8 cellular contexts compared by ENCODE assay signal in genomic region chr14:57390806-57391562, GRCh38. TPM values are rescaled to one million over a fixed set of nuclear protein-coding genes. Genes with fewer than 3 reads are reported as not detected.
DNase-seq lines count a peak whose midpoint lies in the region; ATAC-seq, FAIRE-seq and TF ChIP-seq lines count a peak whose summit lies in the region.

No MANE protein-coding gene starts in this region.

- no peak for FAIRE-seq in frontal cortex (lab: Jason Lieb, UNC)

- BruUV-seq in Calu3 (replicated peaks; lab: Mats Ljungman, UMichigan), result no TSS peak

- peaks cover 31% of the 10 kb centered on the region for H3K36me3 Mint-ChIP-seq in Calu3 (ENCODE audit: insufficient read depth, unreplicated experiment)
- H3K36me3 Mint-ChIP-seq in T-helper 17 cell (ENCODE audit: low read depth), result peaks cover 2% of the 10 kb centered on the region

- ATAC-seq in GM19463 (IDR thresholded peaks at IDR 0.05; ENCODE audit: unreplicated experiment) (peak; percentile 35), HG03571 (IDR thresholded peaks at IDR 0.05; ENCODE audit: unreplicated experiment) (peak; percentile 37), T-helper 17 cell (peak; percentile 40)

- peak; percentile 38 for DNase-seq in Calu3
- peak in 1 of 3 donors; percentile 30 for DNase-seq in T-helper 17 cell
- peak; percentile 14 to 47 for DNase-seq in T47D (ENCODE audit: low read depth in 1 of 2, low spot score in 1 of 2)
- peak; percentile 72 for DNase-seq in islet precursor cell
- DNase-seq in stimulated activated CD4-positive, alpha-beta T cell treated with anti-CD3 and anti-CD28 coated beads, Interleukin-12 subunit alpha, Interleukin-12 subunit beta, amount 100 ng/mL, for 24 hours (ENCODE audit: low read depth in 2 of 2), result peak; percentile 8 to 9
- DNase-seq in frontal cortex (ENCODE audit: low spot score in 2 of 2), result no peak

- in situ Hi-C loops in T47D (cut with HindIII; ENCODE audit: low pct_unique_long_range_greater_than_20kb, low sequenced_read_pairs), result no loop called here

- peak overlapping the region; percentile 85 for H3K27ac Mint-ChIP-seq in Calu3 (ENCODE audit: unreplicated experiment)
- peak overlapping the region; percentile 99 for H3K27ac Mint-ChIP-seq in T-helper 17 cell

- H3K9me3 Mint-ChIP-seq in Calu3 (ENCODE audit: low read depth, unreplicated experiment), result no peaks in the 10 kb centered on the region

- no peaks in the 10 kb centered on the region for H3K27me3 Mint-ChIP-seq in Calu3 (ENCODE audit: unreplicated experiment)
- H3K27me3 Mint-ChIP-seq in T-helper 17 cell, result no peaks in the 10 kb centered on the region

- no peaks in the 10 kb centered on the region for H3K9me3 ChIP-seq in T-helper 17 cell (ENCODE audit: control insufficient read depth, low read length, poor library complexity, severe bottlenecking)

- H3K4me3 Mint-ChIP-seq in Calu3 (ENCODE audit: low read depth, unreplicated experiment) (peak overlapping the region; percentile 98), T-helper 17 cell (peak overlapping the region; percentile 95)

- intact Hi-C loops in Calu3 (cut with micrococcal nuclease; ENCODE audit: unreplicated experiment), result no loop called here

- CTCF ChIA-PET in Calu3 (lab: Charles Lee), result interaction anchor here (0.6 to 1.4 kb wide), 4 partner anchors 10 to 691 kb away, joined by 3 to 15 read pairs (median 4); no protein-coding TSS in a partner anchor

- no peak for TF ChIP-seq CTCF in Calu3 (IDR thresholded peaks at IDR 0.05; ENCODE audit: unreplicated experiment)

- H3K4me1 Mint-ChIP-seq in Calu3 (ENCODE audit: low read depth, unreplicated experiment), result peaks cover 10% of the 10 kb centered on the region
- peaks cover 20% of the 10 kb centered on the region for H3K4me1 Mint-ChIP-seq in T-helper 17 cell

RNA-seq across cellular contexts. Expression of gene NAA30, which starts 0.6 kb away (rescaled TPM):
- total RNA-seq in Calu3 (2022) (16.0 and 17.2 TPM in 2 replicates), T-helper 17 cell (10 to 100 TPM; 19.6 to 22.2 TPM), frontal cortex (82.7 TPM)

Comparison
In these comparisons a context has a peak if more than half of its experiments do, and no peak if none do; other contexts are left out.
1. DNase-seq: peak in Calu3 (single experiment), T47D (2 of 2), islet precursor cell (single experiment) and stimulated activated CD4-positive, alpha-beta T cell treated with anti-CD3 and anti-CD28 coated beads, Interleukin-12 subunit alpha, Interleukin-12 subunit beta, amount 100 ng/mL, for 24 hours (2 of 2); none in frontal cortex (0 of 2).
2. Peak in every context shown above with its lines, with median percentiles within 50 percentile points of each other: ATAC-seq.